ENCODE assay signal across 18 cellular contexts in the genomic region with DNA sequence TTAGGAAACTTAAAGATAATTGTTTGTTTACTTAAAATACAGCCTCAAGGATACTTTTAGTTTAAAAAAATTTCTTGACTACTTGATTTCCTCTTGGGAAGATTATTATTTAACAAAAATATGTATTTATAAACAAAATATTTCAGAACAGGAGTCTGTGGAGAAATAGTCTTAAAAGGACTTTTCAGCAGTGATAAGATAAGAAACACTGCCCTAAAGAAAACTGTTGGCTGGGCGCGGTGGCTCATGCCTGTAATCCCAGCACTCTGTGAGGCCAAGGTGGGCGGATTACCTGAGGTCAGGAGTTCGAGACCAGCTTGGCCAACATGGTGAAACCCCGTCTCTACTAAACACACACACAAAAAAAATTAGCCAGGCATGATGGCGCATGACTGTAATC. TPM values are rescaled to one million over a fixed set of nuclear protein-coding genes. Genes with fewer than 3 reads are reported as not detected.
DNase-seq lines count a peak whose midpoint lies in the region; ATAC-seq and TF ChIP-seq lines count a peak whose summit lies in the region.
"Had no signal": no experiment of that assay in that cellular context is flagged by ENCODE, and none has a peak within 500 bp of the region (broad histone marks: within the 10 kb centered on the region; RNA-seq: fewer than 3 reads in every experiment).

No MANE protein-coding gene starts in this region.

- H3K27me3 ChIP-seq in heart left ventricle, result no peaks in the 10 kb centered on the region
- H3K27me3 ChIP-seq in dorsolateral prefrontal cortex, result no peaks in the 10 kb centered on the region
- no peaks in the 10 kb centered on the region for H3K27me3 ChIP-seq in rectal smooth muscle tissue (ENCODE audit: control insufficient read depth, insufficient read depth, low read length)
- no peaks in the 10 kb centered on the region for H3K27me3 ChIP-seq in upper lobe of right lung

- H3K27me3 Mint-ChIP-seq in T-helper 2 cell treated with Interferon-gamma antibody and Interleukin-4, amounts not matched to agents 5 μg/mL and 100 μg/mL, for 36 hours (ENCODE audit: low read depth), result peaks cover 3% of the 10 kb centered on the region

- H3K27ac ChIP-seq in heart left ventricle (peak overlapping the region in 11 of 12 donors; percentile 17 to 82 (median 71)), dorsolateral prefrontal cortex (peak overlapping the region; percentile 69 to 98 (median 93)), rectal smooth muscle tissue (ENCODE audit: low read depth, low read length) (peak overlapping the region; percentile 83), upper lobe of right lung (peak overlapping the region; percentile 48)
- H3K27ac ChIP-seq: A549 had no signal

- no peak for TF ChIP-seq POLR2A in heart left ventricle (IDR thresholded peaks at IDR 0.05)

- H3K36me3 Mint-ChIP-seq in T-helper 2 cell treated with Interferon-gamma antibody and Interleukin-4, amounts not matched to agents 5 μg/mL and 100 μg/mL, for 36 hours (ENCODE audit: low read depth), result no peaks in the 10 kb centered on the region

- H3K4me3 ChIP-seq in heart left ventricle (peak overlapping the region in 8 of 12 donors; percentile 33 to 51 (median 44)), dorsolateral prefrontal cortex (peak overlapping the region in 58 of 59 donors; percentile 11 to 73 (median 48)), rectal smooth muscle tissue (ENCODE audit: low read length) (no peak overlapping the region), upper lobe of right lung (peak overlapping the region; percentile 36)
- H3K4me3 ChIP-seq: A549 had no signal

- H3K9ac ChIP-seq in rectal smooth muscle tissue (ENCODE audit: low read length), result no peak overlapping the region

- intact Hi-C loops in heart left ventricle (cut with DNase I) (loop anchor here in 3 of 10 donors (5.0 kb wide), 2 partner anchors 40 to 85 kb away; a partner anchor contains a TSS), cardiac septum (cut with DNase I) (no loop called here), dorsolateral prefrontal cortex (cut with DNase I) (loop anchor here in 1 of 2 donors (5.0 kb wide), 1 partner anchor 85 kb away; a partner anchor contains a TSS), upper lobe of right lung (cut with DNase I) (no loop called here)

- no peaks in the 10 kb centered on the region for H3K9me3 Mint-ChIP-seq in T-helper 2 cell treated with Interferon-gamma antibody and Interleukin-4, amounts not matched to agents 5 μg/mL and 100 μg/mL, for 36 hours
- H3K9me3 Mint-ChIP-seq: H9 had no signal

- no peak for ATAC-seq in heart left ventricle
- no peak for ATAC-seq in upper lobe of right lung
- no peak for ATAC-seq in HG03442 (IDR thresholded peaks at IDR 0.05; ENCODE audit: unreplicated experiment)
- ATAC-seq: Panc1 had no signal

- H3K27ac Mint-ChIP-seq in T-helper 2 cell treated with Interferon-gamma antibody and Interleukin-4, amounts not matched to agents 5 μg/mL and 100 μg/mL, for 36 hours, result no peak overlapping the region
- H3K27ac Mint-ChIP-seq: H9 had no signal

- H3K4me1 ChIP-seq in heart left ventricle (peaks cover 0 to 46% (median 12%) of the 10 kb centered on the region in 12 donors), rectal smooth muscle tissue (ENCODE audit: control insufficient read depth, insufficient read depth, low read length) (peaks cover 17% of the 10 kb centered on the region), upper lobe of right lung (peaks cover 6% of the 10 kb centered on the region)

- H3K4me3 Mint-ChIP-seq in T-helper 2 cell treated with Interferon-gamma antibody and Interleukin-4, amounts not matched to agents 5 μg/mL and 100 μg/mL, for 36 hours, result no peak overlapping the region
- H3K4me3 Mint-ChIP-seq: H9 had no signal

- DNase-seq in heart left ventricle (no peak), cardiac septum (ENCODE audit: low spot score) (no peak), dorsolateral prefrontal cortex (no peak), upper lobe of right lung (no peak), AG08396 (ENCODE audit: low spot score) (no peak)
- no peak for DNase-seq in T-helper 2 cell treated with Interferon-gamma antibody and Interleukin-4, amounts not matched to agents 5 μg/mL and 100 μg/mL, for 36 hours (ENCODE audit: low spot score)
- DNase-seq: AML-193, Caco-2, H9, Kasumi-1, NCI-H1417, NCI-H1930, NCI-H2171, NCI-H774 had no signal

- H3K9me3 ChIP-seq in heart left ventricle (no peaks in the 10 kb centered on the region), upper lobe of right lung (no peaks in the 10 kb centered on the region)
- H3K9me3 ChIP-seq: A549 had no signal

- H3K36me3 ChIP-seq in heart left ventricle, result no peaks in the 10 kb centered on the region
- H3K36me3 ChIP-seq in rectal smooth muscle tissue (ENCODE audit: control insufficient read depth, insufficient read depth, low read length), result no peaks in the 10 kb centered on the region
- H3K36me3 ChIP-seq in upper lobe of right lung, result no peaks in the 10 kb centered on the region

- WGBS in heart left ventricle, 4 donors, result 62 to 74% (median 70%) methylated on average over 6 of the region's 6 CpGs

- H3K4me1 Mint-ChIP-seq in T-helper 2 cell treated with Interferon-gamma antibody and Interleukin-4, amounts not matched to agents 5 μg/mL and 100 μg/mL, for 36 hours (ENCODE audit: low read depth), result peaks cover 20% of the 10 kb centered on the region

- TF ChIP-seq CTCF in heart left ventricle (IDR thresholded peaks at IDR 0.05) (no peak), dorsolateral prefrontal cortex (IDR thresholded peaks at IDR 0.05 in 54 of 56, conservative IDR thresholded peaks at IDR 0.05 in 2 of 56; ENCODE audit: low read depth in 1 of 56, partially characterized antibody in 56 of 56) (no peak), upper lobe of right lung (IDR thresholded peaks at IDR 0.05) (no peak)

RNA-seq across cellular contexts. Expression of a gene that starts 22.6 kb away (rescaled TPM):
- total RNA-seq in heart left ventricle (10 to 100 TPM; 10.3 to 26.3 (median 17.1) TPM), cardiac septum (17.5 TPM), dorsolateral prefrontal cortex (10 to 100 TPM; 24.1 to 66.9 (median 36.4) TPM), upper lobe of right lung (32.6 TPM)
- 1 to 10 TPM; 6.4 to 9.8 TPM for polyA plus RNA-seq in heart left ventricle
